Comparison of ENCODE assay signal across 8 cellular contexts in genomic region chr21:30227633-30228404, GRCh38. TPM values are rescaled to one million over a fixed set of nuclear protein-coding genes. Genes with fewer than 3 reads are reported as not detected.
DNase-seq lines count a peak whose midpoint lies in the region; ATAC-seq and TF ChIP-seq lines count a peak whose summit lies in the region.

No MANE protein-coding gene starts in this region.

- TF ChIP-seq EP300 in upper lobe of left lung (IDR thresholded peaks at IDR 0.05): no peak

- no peaks in the 10 kb centered on the region for H3K36me3 Mint-ChIP-seq in endothelial cell (ENCODE audit: low read depth, unreplicated experiment)

- H3K27me3 ChIP-seq in kidney epithelial cell (ENCODE audit: control insufficient read depth, insufficient read depth, low read length) (no peaks in the 10 kb centered on the region), upper lobe of left lung (no peaks in the 10 kb centered on the region)

- no peaks in the 10 kb centered on the region for H3K9me3 Mint-ChIP-seq in endothelial cell (ENCODE audit: unreplicated experiment)

- WGBS in upper lobe of left lung, 2 donors: 41 to 44% methylated on average over 3 of the region's 3 CpGs

- H3K4me3 ChIP-seq in kidney epithelial cell (ENCODE audit: low read depth, low read length): no peak overlapping the region
- no peak overlapping the region for H3K4me3 ChIP-seq in upper lobe of left lung

- TF ChIP-seq CTCF in kidney epithelial cell (IDR thresholded peaks at IDR 0.05; ENCODE audit: insufficient read depth, low read length, poor library complexity, severe bottlenecking): no peak
- no peak for TF ChIP-seq CTCF in upper lobe of left lung (IDR thresholded peaks at IDR 0.05)
- TF ChIP-seq CTCF in endothelial cell (IDR thresholded peaks at IDR 0.05; ENCODE audit: unreplicated experiment): no peak

- no peaks in the 10 kb centered on the region for H3K4me1 Mint-ChIP-seq in endothelial cell (ENCODE audit: unreplicated experiment)

- no peaks in the 10 kb centered on the region for H3K9me3 ChIP-seq in upper lobe of left lung

- ATAC-seq in upper lobe of left lung (ENCODE audit: low FRiP score in 2 of 2): peak; percentile 68 to 91
- no peak for ATAC-seq in GM18858 (IDR thresholded peaks at IDR 0.05; ENCODE audit: unreplicated experiment)

- H3K36me3 ChIP-seq in kidney epithelial cell (ENCODE audit: control insufficient read depth, insufficient read depth, low read length): no peaks in the 10 kb centered on the region
- H3K36me3 ChIP-seq in upper lobe of left lung: no peaks in the 10 kb centered on the region

- TF ChIP-seq POLR2A in upper lobe of left lung (IDR thresholded peaks at IDR 0.05): no peak

- peak; percentile 32 for DNase-seq in LoVo (ENCODE audit: low spot score)
- DNase-seq in astrocyte of the hippocampus (ENCODE audit: low read depth, low spot score): peak; percentile 68
- peak; percentile 83 for DNase-seq in kidney epithelial cell (ENCODE audit: low read depth)
- no peak for DNase-seq in upper lobe of left lung
- no peak for DNase-seq in endothelial cell (ENCODE audit: low spot score)
- no peak for DNase-seq in stimulated activated CD4-positive, alpha-beta T cell treated with anti-CD3 and anti-CD28 coated beads, Interleukin-1b, Interleukin-23, amount 100 ng/mL, for 48 hours
- DNase-seq in NCI-H2171 treated with DMSO at 0.1 percent for 48 hours (lab: John Stamatoyannopoulos, UW): no peak

- peak overlapping the region in 1 of 4 donors; percentile 11 for H3K27ac ChIP-seq in upper lobe of left lung

- peaks cover 0 to 7% (median 3%) of the 10 kb centered on the region in 4 donors for H3K4me1 ChIP-seq in upper lobe of left lung

- H3K4me3 Mint-ChIP-seq in endothelial cell (ENCODE audit: unreplicated experiment): no peak overlapping the region

- H3K27ac Mint-ChIP-seq in endothelial cell (ENCODE audit: unreplicated experiment): no peak overlapping the region

- H3K27me3 Mint-ChIP-seq in endothelial cell (ENCODE audit: unreplicated experiment): no peaks in the 10 kb centered on the region

RNA-seq across cellular contexts. Expression of gene CLDN8, which starts 11.9 kb away (rescaled TPM):
- total RNA-seq in kidney epithelial cell (not detected in 2 replicates), upper lobe of left lung (1 to 10 TPM in 3 of 6 donors, under 1 TPM in 1, not detected in 2; 0.09 to 4.8 (median 1.6) TPM), endothelial cell (ENCODE audit: unreplicated experiment) (not detected)

RNA-seq across cellular contexts. Expression of gene KRTAP24-1, which starts 54.9 kb away (rescaled TPM):
- not detected in 2 replicates for total RNA-seq in kidney epithelial cell
- total RNA-seq in upper lobe of left lung: not detected
- total RNA-seq in endothelial cell (ENCODE audit: unreplicated experiment): not detected

Comparison
In these comparisons a context has a peak if more than half of its experiments do, and no peak if none do; other contexts are left out.
1. DNase-seq: peak in LoVo (single experiment), astrocyte of the hippocampus (single experiment) and kidney epithelial cell (single experiment); none in upper lobe of left lung (0 of 2), endothelial cell (single experiment), stimulated activated CD4-positive, alpha-beta T cell treated with anti-CD3 and anti-CD28 coated beads, Interleukin-1b, Interleukin-23, amount 100 ng/mL, for 48 hours (single experiment) and NCI-H2171 treated with DMSO at 0.1 percent for 48 hours (single experiment).